ENCODE assay signal across 25 cellular contexts in genomic region chr3:12900885-12901411, GRCh38.
"Had no signal": no experiment of that assay in that cellular context is flagged by ENCODE, and none has a peak within 500 bp of the region (broad histone marks: within the 10 kb centered on the region; RNA-seq: fewer than 3 reads in every experiment).

No MANE protein-coding gene starts in this region.

- H3K4me3 Mint-ChIP-seq: activated CD4-positive, alpha-beta T cell treated with anti-CD3 and anti-CD28 coated beads, Interleukin-2, amount 10 ng/mL, durations not matched to agents 7 days and 5 days; activated naive CD4-positive, alpha-beta T cell treated with anti-CD3 and anti-CD28 coated beads, Interleukin-2, amount 50 U/mL, for 24 hours; dendritic cell treated with granulocyte-macrophage colony-stimulating factor and Interleukin-4, amounts not matched to agents 40 ng/mL and 50 ng/mL, for 4 days; neural progenitor cell had no signal

- ATAC-seq: mucosa of descending colon, pancreas had no signal

- H3K27me3 ChIP-seq: ascending aorta, neural progenitor cell, pancreas, stomach had no signal

- H3K4me1 Mint-ChIP-seq: activated naive CD4-positive, alpha-beta T cell treated with anti-CD3 and anti-CD28 coated beads, Interleukin-2, amount 50 U/mL, for 24 hours had no signal

- H3K9me3 ChIP-seq: ascending aorta, mucosa of descending colon, pancreas, SK-N-SH, stomach had no signal

- H3K4me1 ChIP-seq: pancreas had no signal

- H3K27me3 Mint-ChIP-seq: activated CD4-positive, alpha-beta T cell treated with anti-CD3 and anti-CD28 coated beads, Interleukin-2, amount 10 ng/mL, durations not matched to agents 7 days and 5 days; activated naive CD4-positive, alpha-beta T cell treated with anti-CD3 and anti-CD28 coated beads, Interleukin-2, amount 50 U/mL, for 24 hours; dendritic cell treated with granulocyte-macrophage colony-stimulating factor and Interleukin-4, amounts not matched to agents 40 ng/mL and 50 ng/mL, for 4 days; naive B cell had no signal

- H3K36me3 ChIP-seq: neural progenitor cell had no signal

- H3K4me3 ChIP-seq: ascending aorta, mucosa of descending colon, neural progenitor cell, pancreas, stomach had no signal

- H3K27ac ChIP-seq: neural progenitor cell, pancreas, stomach had no signal

- H3K9me3 Mint-ChIP-seq: activated CD4-positive, alpha-beta T cell treated with anti-CD3 and anti-CD28 coated beads, Interleukin-2, amount 10 ng/mL, durations not matched to agents 7 days and 5 days; activated naive CD4-positive, alpha-beta T cell treated with anti-CD3 and anti-CD28 coated beads, Interleukin-2, amount 50 U/mL, for 24 hours; dendritic cell treated with granulocyte-macrophage colony-stimulating factor and Interleukin-4, amounts not matched to agents 40 ng/mL and 50 ng/mL, for 4 days; neural progenitor cell had no signal

- H3K27ac Mint-ChIP-seq: activated CD4-positive, alpha-beta T cell treated with anti-CD3 and anti-CD28 coated beads, Interleukin-2, amount 10 ng/mL, durations not matched to agents 7 days and 5 days; activated naive CD4-positive, alpha-beta T cell treated with anti-CD3 and anti-CD28 coated beads, Interleukin-2, amount 50 U/mL, for 24 hours; dendritic cell treated with granulocyte-macrophage colony-stimulating factor and Interleukin-4, amounts not matched to agents 40 ng/mL and 50 ng/mL, for 4 days; neural progenitor cell had no signal

- DNase-seq: activated CD4-positive, alpha-beta T cell treated with anti-CD3 and anti-CD28 coated beads, Interleukin-2, amount 10 ng/mL, durations not matched to agents 7 days and 5 days; activated CD8-positive, alpha-beta memory T cell treated with anti-CD3 and anti-CD28 coated beads, Interleukin-2, amount 50 U/mL, for 4 hours; activated effector memory CD4-positive, alpha-beta T cell treated with anti-CD3 and anti-CD28 coated beads, Interleukin-2, amount 50 U/mL, for 16 hours; activated T-cell treated with anti-CD3 and anti-CD28 coated beads, Interleukin-2, amount 50 U/mL, for 48 hours; cerebellar nuclear complex; effector memory CD4-positive, alpha-beta T cell; foreskin fibroblast; hypothalamus; islet precursor cell; mesenchymal stem cell; naive B cell; SHP77 treated with DMSO at 0.1 percent for 48 hours; SK-N-SH; stimulated activated CD4-positive, alpha-beta T cell treated with anti-CD3 and anti-CD28 coated beads, Interleukin-12 subunit alpha, Interleukin-12 subunit beta, amount 100 ng/mL, for 4 hours; stimulated activated CD4-positive, alpha-beta T cell treated with anti-CD3 and anti-CD28 coated beads, Interleukin-1b, Interleukin-23, amount 100 ng/mL, for 48 hours; stimulated activated CD8-positive, alpha-beta memory T cell treated with anti-CD3 and anti-CD28 coated beads, Interleukin-4, amount 100 ng/mL, for 48 hours; stomach; T-helper 9 cell; trophoblast cell had no signal
